20 cellular contexts compared by ENCODE assay signal in genomic region chr6:145954985-145955384, GRCh38. TPM values are rescaled to one million over a fixed set of nuclear protein-coding genes. Genes with fewer than 3 reads are reported as not detected.
DNase-seq lines count a peak whose midpoint lies in the region; ATAC-seq, FAIRE-seq and TF ChIP-seq lines count a peak whose summit lies in the region.
"Had no signal": no experiment of that assay in that cellular context is flagged by ENCODE, and none has a peak within 500 bp of the region (broad histone marks: within the 10 kb centered on the region; RNA-seq: fewer than 3 reads in every experiment).

No MANE protein-coding gene starts in this region.

- DNase-seq in GM18507 (ENCODE audit: extremely low spot score, insufficient read length, low read depth) (no peak), OCI-LY7 (ENCODE audit: low spot score) (no peak), CD14-positive monocyte (ENCODE audit: low spot score) (no peak), ovary (no peak)
- DNase-seq in stimulated activated naive B cell treated with anti-CD40 and anti-IgM and Interleukin-4, amounts not matched to agents 10 μg/mL and 1 μg/mL and 100 μg/mL, for 72 hours = no peak
- DNase-seq: CD4-positive, alpha-beta T cell; CD8-positive, alpha-beta memory T cell; DMS 273 treated with DMSO at 0.1 percent for 48 hours; DMS79; EL; GDM1; HFFc6 had no signal

- H3K9me3 ChIP-seq in OCI-LY7 (ENCODE audit: low read length) (peaks cover 13% of the 10 kb centered on the region; the same call in 1 of the 2 replicates), ovary (no peaks in the 10 kb centered on the region)
- H3K9me3 ChIP-seq: BLaER1, HAP-1 had no signal

- H3K4me2 ChIP-seq in OCI-LY7 (ENCODE audit: low read length) = no peak overlapping the region
- H3K4me2 ChIP-seq: BLaER1, GM23338 had no signal

- no peaks in the 10 kb centered on the region for H3K9me2 ChIP-seq in OCI-LY7 (ENCODE audit: insufficient read depth, low read length)

- TF ChIP-seq CTCF in OCI-LY7 (conservative IDR thresholded peaks at IDR 0.05; ENCODE audit: low read length) (no peak), CD14-positive monocyte (IDR thresholded peaks at IDR 0.05) (no peak), ovary (IDR thresholded peaks at IDR 0.05) (no peak)

- intact Hi-C loops in OCI-LY7 (cut with micrococcal nuclease; ENCODE audit: unreplicated experiment) (no loop called here), CD14-positive monocyte (cut with micrococcal nuclease) (no loop called here), ovary (cut with DNase I) (no loop called here)

- no peak overlapping the region for H3K4me3 Mint-ChIP-seq in activated T-helper 17 cell treated with anti-CD3 and anti-CD28 coated beads, Interleukin-2, amount 50 U/mL, for 72 hours
- H3K4me3 Mint-ChIP-seq in CD14-positive monocyte = no peak overlapping the region
- H3K4me3 Mint-ChIP-seq in stimulated activated naive B cell treated with anti-CD40 and anti-IgM and Interleukin-4, amounts not matched to agents 10 μg/mL and 1 μg/mL and 100 μg/mL, for 72 hours = no peak overlapping the region
- H3K4me3 Mint-ChIP-seq: B cell; CD4-positive, alpha-beta T cell; CD8-positive, alpha-beta memory T cell; GM23338; HFFc6 had no signal

- no peaks in the 10 kb centered on the region for H3K27me3 Mint-ChIP-seq in activated T-helper 17 cell treated with anti-CD3 and anti-CD28 coated beads, Interleukin-2, amount 50 U/mL, for 72 hours
- peaks cover 0 to 2% (median 0%) of the 10 kb centered on the region in 3 donors for H3K27me3 Mint-ChIP-seq in CD14-positive monocyte (ENCODE audit: low read depth in 3 of 3)
- no peaks in the 10 kb centered on the region for H3K27me3 Mint-ChIP-seq in stimulated activated naive B cell treated with anti-CD40 and anti-IgM and Interleukin-4, amounts not matched to agents 10 μg/mL and 1 μg/mL and 100 μg/mL, for 72 hours
- H3K27me3 Mint-ChIP-seq: B cell; CD4-positive, alpha-beta T cell; CD8-positive, alpha-beta memory T cell had no signal

- no peak overlapping the region for H2AFZ ChIP-seq in OCI-LY7 (ENCODE audit: low read length)
- H2AFZ ChIP-seq: GM23338 had no signal

- no peak for TF ChIP-seq EP300 in ovary (IDR thresholded peaks at IDR 0.05)

- no peaks in the 10 kb centered on the region for H3K27me3 ChIP-seq in ovary
- H3K27me3 ChIP-seq: BLaER1 had no signal

- H3K4me1 ChIP-seq in OCI-LY7 (ENCODE audit: insufficient read depth, low read length, poor library complexity, severe bottlenecking) = no peaks in the 10 kb centered on the region
- peaks cover 2% of the 10 kb centered on the region for H3K4me1 ChIP-seq in ovary (ENCODE audit: insufficient read depth)
- H3K4me1 ChIP-seq: BLaER1, HAP-1 had no signal

- H3K79me2 ChIP-seq in OCI-LY7 (ENCODE audit: insufficient read depth, low read depth, low read length) = peaks cover 51% of the 10 kb centered on the region

- H3K27ac Mint-ChIP-seq in activated T-helper 17 cell treated with anti-CD3 and anti-CD28 coated beads, Interleukin-2, amount 50 U/mL, for 72 hours = peak overlapping the region; percentile 13
- H3K27ac Mint-ChIP-seq in CD14-positive monocyte = no peak overlapping the region
- H3K27ac Mint-ChIP-seq in stimulated activated naive B cell treated with anti-CD40 and anti-IgM and Interleukin-4, amounts not matched to agents 10 μg/mL and 1 μg/mL and 100 μg/mL, for 72 hours = no peak overlapping the region
- H3K27ac Mint-ChIP-seq: B cell; CD4-positive, alpha-beta T cell; GM23338; HFFc6 had no signal

- whole genome bisulfite sequencing in ovary, 3 donors = 79 to 91% (median 84%) methylated on average over 4 of the region's 4 CpGs

- H3K4me3 ChIP-seq in OCI-LY7 (ENCODE audit: low read depth, low read length, poor library complexity, severe bottlenecking) = no peak overlapping the region
- H3K4me3 ChIP-seq in ovary = no peak overlapping the region
- H3K4me3 ChIP-seq: BLaER1, GM12878, GM23338, HAP-1 had no signal

- no peaks in the 10 kb centered on the region for H3K9me3 Mint-ChIP-seq in activated T-helper 17 cell treated with anti-CD3 and anti-CD28 coated beads, Interleukin-2, amount 50 U/mL, for 72 hours
- no peaks in the 10 kb centered on the region for H3K9me3 Mint-ChIP-seq in CD14-positive monocyte
- H3K9me3 Mint-ChIP-seq in stimulated activated naive B cell treated with anti-CD40 and anti-IgM and Interleukin-4, amounts not matched to agents 10 μg/mL and 1 μg/mL and 100 μg/mL, for 72 hours = no peaks in the 10 kb centered on the region
- H3K9me3 Mint-ChIP-seq: CD4-positive, alpha-beta T cell; CD8-positive, alpha-beta memory T cell; GM23338; HFFc6 had no signal

- POLR2A ChIA-PET in OCI-LY7 (lab: Charles Lee) = interaction anchor here (0.6 to 2.3 kb wide), 2 partner anchors 10 to 48 kb away, joined by 3 to 9 read pairs; no protein-coding TSS in a partner anchor

- peaks cover 10% of the 10 kb centered on the region for H3K4me1 Mint-ChIP-seq in activated T-helper 17 cell treated with anti-CD3 and anti-CD28 coated beads, Interleukin-2, amount 50 U/mL, for 72 hours
- H3K4me1 Mint-ChIP-seq in CD14-positive monocyte = peaks cover 3% of the 10 kb centered on the region
- peaks cover 7 to 9% of the 10 kb centered on the region in 2 donors for H3K4me1 Mint-ChIP-seq in stimulated activated naive B cell treated with anti-CD40 and anti-IgM and Interleukin-4, amounts not matched to agents 10 μg/mL and 1 μg/mL and 100 μg/mL, for 72 hours
- H3K4me1 Mint-ChIP-seq: GM23338 had no signal

- H3K36me3 Mint-ChIP-seq in activated T-helper 17 cell treated with anti-CD3 and anti-CD28 coated beads, Interleukin-2, amount 50 U/mL, for 72 hours (ENCODE audit: low read depth) = peaks cover 50% of the 10 kb centered on the region
- H3K36me3 Mint-ChIP-seq in CD14-positive monocyte = peaks cover 41% of the 10 kb centered on the region in 2 donors
- H3K36me3 Mint-ChIP-seq in stimulated activated naive B cell treated with anti-CD40 and anti-IgM and Interleukin-4, amounts not matched to agents 10 μg/mL and 1 μg/mL and 100 μg/mL, for 72 hours = peaks cover 29 to 35% of the 10 kb centered on the region in 2 donors

- H3K36me3 ChIP-seq in OCI-LY7 (ENCODE audit: insufficient read depth, low read length) = peaks cover 54% of the 10 kb centered on the region
- H3K36me3 ChIP-seq in ovary = no peaks in the 10 kb centered on the region

- CTCF ChIA-PET in OCI-LY7 (lab: Charles Lee; ENCODE audit: unreplicated experiment) = no interaction called here

- TSS peak; percentile 23 for BruUV-seq in OCI-LY7 (replicated peaks; lab: Mats Ljungman, UMichigan)

- H3K27ac ChIP-seq in OCI-LY7 (ENCODE audit: low read depth, low read length, poor library complexity, severe bottlenecking) = no peak overlapping the region
- H3K27ac ChIP-seq in ovary = no peak overlapping the region
- H3K27ac ChIP-seq: BLaER1, C4-2B had no signal

- no peak for TF ChIP-seq POLR2A in ovary (IDR thresholded peaks at IDR 0.05)

- FAIRE-seq in GM18507 (lab: Jason Lieb, UNC) = peak; percentile 24
- FAIRE-seq: D721Med, GM12878 had no signal

- H4K20me1 ChIP-seq in OCI-LY7 (ENCODE audit: insufficient read depth, low read length) = peaks cover 5% of the 10 kb centered on the region; the same call in 1 of the 2 replicates

- no peak for ATAC-seq in activated T-helper 17 cell treated with anti-CD3 and anti-CD28 coated beads, Interleukin-2, amount 50 U/mL, for 72 hours (replicated peaks)
- no peak for ATAC-seq in stimulated activated naive B cell treated with anti-CD40 and anti-IgM and Interleukin-4, amounts not matched to agents 10 μg/mL and 1 μg/mL and 100 μg/mL, for 72 hours (replicated peaks)
- ATAC-seq: GM12878, GM23338 had no signal

RNA-seq across cellular contexts. Expression of gene SHPRH, which starts 9.2 kb away (rescaled TPM):
- 28.1 and 28.8 TPM in 2 replicates for total RNA-seq in OCI-LY7 (2014; rRNA removed; shearing (Covaris generic))
- total RNA-seq in OCI-LY7 (2022) = 27.7 and 32.6 TPM in 2 replicates
- 10 to 100 TPM; 12.0 to 15.9 TPM for total RNA-seq in activated T-helper 17 cell treated with anti-CD3 and anti-CD28 coated beads, Interleukin-2, amount 50 U/mL, for 72 hours
- polyA plus RNA-seq in CD14-positive monocyte = 1 to 10 TPM; 1.8 to 3.6 TPM
- total RNA-seq in ovary = 10 to 100 TPM; 25.1 to 52.1 (median 31.1) TPM
- polyA plus RNA-seq in ovary = 10 to 100 TPM in 1 of 2 donors, 1 to 10 TPM in 1; 9.1 to 10.4 TPM
